15 cellular contexts compared by ENCODE assay signal in the genomic region with DNA sequence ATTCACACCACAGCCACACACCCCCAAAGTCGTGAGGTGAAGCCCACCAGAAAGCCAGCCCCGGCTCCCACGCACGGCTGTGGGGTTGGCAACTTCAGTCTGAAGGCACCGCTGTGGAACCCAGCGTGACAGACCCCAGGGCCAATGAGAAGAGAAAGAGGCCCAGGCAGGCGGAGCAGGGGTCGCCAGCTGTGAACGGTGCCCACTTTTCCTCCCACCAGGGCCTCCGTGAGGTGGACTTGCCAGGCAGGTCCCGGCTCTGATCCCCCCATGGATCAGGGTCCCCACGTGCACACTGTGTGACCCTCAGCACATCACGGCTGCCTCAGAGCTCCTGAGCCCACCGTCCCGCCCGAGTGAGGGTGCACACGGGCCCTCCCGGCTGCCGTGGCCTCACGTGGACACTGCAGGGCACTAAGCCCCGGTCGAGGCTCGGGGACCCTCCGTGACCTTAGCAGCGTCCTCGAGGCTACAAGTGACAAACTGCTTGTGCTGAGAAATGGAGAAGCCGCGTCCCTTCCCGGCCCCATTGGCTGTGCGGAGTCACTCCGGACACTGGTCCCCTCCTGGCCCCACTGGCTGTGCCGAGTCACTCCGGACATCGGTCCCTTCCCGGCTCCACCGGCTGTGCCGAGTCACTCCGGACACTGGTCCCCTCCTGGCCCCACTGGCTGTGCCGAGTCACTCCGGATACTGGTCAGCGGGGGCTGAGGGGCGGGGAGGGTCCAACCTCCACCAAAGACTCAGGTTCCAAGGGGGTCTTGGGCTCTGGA.
"Had no signal": no experiment of that assay in that cellular context is flagged by ENCODE, and none has a peak within 500 bp of the region (broad histone marks: within the 10 kb centered on the region; RNA-seq: fewer than 3 reads in every experiment).

No MANE protein-coding gene starts in this region.

- ATAC-seq: left lobe of liver, pancreas had no signal

- H3K4me3 ChIP-seq: pancreas, stomach, tibial nerve had no signal

- H3K4me3 Mint-ChIP-seq: memory B cell, nephron progenitor cell had no signal

- H3K27ac ChIP-seq: pancreas had no signal

- H3K27me3 ChIP-seq: esophagus muscularis mucosa, pancreas, stomach, tibial nerve had no signal

- FAIRE-seq: pancreas, TTC549 had no signal

- DNase-seq: activated CD4-positive, alpha-beta T cell treated with anti-CD3 and anti-CD28 coated beads, Interleukin-2, amount 50 U/mL, for 1 hour; activated CD4-positive, CD25-positive, alpha-beta regulatory T cell; activated naive CD8-positive, alpha-beta T cell treated with anti-CD3 and anti-CD28 coated beads for 36 hours; activated T-cell treated with anti-CD3 and anti-CD28 coated beads, Interleukin-2, amount 50 U/mL, for 1 hour; nephron progenitor cell; stimulated activated CD4-positive, alpha-beta T cell treated with anti-CD3 and anti-CD28 coated beads, Interleukin-15, amount 100 ng/mL, for 24 hours; stimulated activated CD4-positive, alpha-beta T cell treated with anti-CD3 and anti-CD28 coated beads, Interleukin-4, amount 100 ng/mL, for 24 hours; stomach; T-helper 2 cell had no signal

- H3K27me3 Mint-ChIP-seq: activated naive CD8-positive, alpha-beta T cell treated with anti-CD3 and anti-CD28 coated beads for 36 hours; memory B cell had no signal

- H3K9me3 ChIP-seq: esophagus muscularis mucosa, pancreas had no signal

- H3K4me1 ChIP-seq: pancreas had no signal

- H3K36me3 ChIP-seq: pancreas had no signal

- H3K27ac Mint-ChIP-seq: memory B cell had no signal
